ENCODE assay signal across 22 cellular contexts in genomic region chr15:73568881-73569280, GRCh38.
DNase-seq lines count a peak whose midpoint lies in the region; ATAC-seq and TF ChIP-seq lines count a peak whose summit lies in the region.
"Had no signal": no experiment of that assay in that cellular context is flagged by ENCODE, and none has a peak within 500 bp of the region (broad histone marks: within the 10 kb centered on the region; RNA-seq: fewer than 3 reads in every experiment).

No MANE protein-coding gene starts in this region.

- DNase-seq in T-helper 1 cell (no peak), chondrocyte (ENCODE audit: low spot score) (no peak), myocyte (ENCODE audit: low read depth) (peak; percentile 27), SK-N-DZ (ENCODE audit: low spot score) (no peak), NCI-H1694 (lab: John Stamatoyannopoulos, UW) (no peak), GM13977 (ENCODE audit: low spot score) (no peak)
- DNase-seq: 8988T, ACHN, Calu3, HCEC 1CT, Kasumi-1, MG63, NCI-H1105 treated with DMSO at 0.1 percent for 48 hours, NCI-H146, NCI-H2029, NCI-H446 treated with DMSO at 0.1 percent for 48 hours, NCI-H526, RPMI8226, SHP77 had no signal

- in situ Hi-C loops in GM13977 (cut with MboI; ENCODE audit: low pct_unique_long_range_greater_than_20kb, low sequenced_read_pairs, unreplicated experiment) = loop anchor here (25.0 kb wide), 1 partner anchor 118 kb away; the partner anchor contains the start of gene CD276

- H3K36me3 Mint-ChIP-seq in T-helper 1 cell treated with Interleukin-12 subunit alpha and Interleukin-12 subunit beta and Interleukin-4 antibody, amounts not matched to agents 30 μg/mL and 1 μg/mL, for 36 hours (ENCODE audit: low read depth) = peaks cover 51% of the 10 kb centered on the region
- H3K36me3 Mint-ChIP-seq in chondrocyte (ENCODE audit: low read depth) = peaks cover 38% of the 10 kb centered on the region

- no peaks in the 10 kb centered on the region for H3K27me3 Mint-ChIP-seq in T-helper 1 cell treated with Interleukin-12 subunit alpha and Interleukin-12 subunit beta and Interleukin-4 antibody, amounts not matched to agents 30 μg/mL and 1 μg/mL, for 36 hours (ENCODE audit: low read depth)
- H3K27me3 Mint-ChIP-seq in chondrocyte (ENCODE audit: low read depth) = no peaks in the 10 kb centered on the region

- peaks cover 52% of the 10 kb centered on the region for H3K4me1 Mint-ChIP-seq in T-helper 1 cell treated with Interleukin-12 subunit alpha and Interleukin-12 subunit beta and Interleukin-4 antibody, amounts not matched to agents 30 μg/mL and 1 μg/mL, for 36 hours (ENCODE audit: low read depth)
- H3K4me1 Mint-ChIP-seq in chondrocyte (ENCODE audit: low read depth) = peaks cover 20% of the 10 kb centered on the region

- H3K9me3 Mint-ChIP-seq in T-helper 1 cell treated with Interleukin-12 subunit alpha and Interleukin-12 subunit beta and Interleukin-4 antibody, amounts not matched to agents 30 μg/mL and 1 μg/mL, for 36 hours = no peaks in the 10 kb centered on the region
- no peaks in the 10 kb centered on the region for H3K9me3 Mint-ChIP-seq in chondrocyte (ENCODE audit: low read depth)

- TF ChIP-seq CTCF in chondrocyte (IDR thresholded peaks at IDR 0.05) (no peak), GM13977 (IDR thresholded peaks at IDR 0.05; ENCODE audit: extremely low read depth, insufficient read depth, missing control alignments) (no peak)

- peak overlapping the region; percentile 63 for H3K4me3 Mint-ChIP-seq in T-helper 1 cell treated with Interleukin-12 subunit alpha and Interleukin-12 subunit beta and Interleukin-4 antibody, amounts not matched to agents 30 μg/mL and 1 μg/mL, for 36 hours
- H3K4me3 Mint-ChIP-seq in chondrocyte (ENCODE audit: unreplicated experiment) = no peak overlapping the region

- H3K27ac Mint-ChIP-seq in T-helper 1 cell treated with Interleukin-12 subunit alpha and Interleukin-12 subunit beta and Interleukin-4 antibody, amounts not matched to agents 30 μg/mL and 1 μg/mL, for 36 hours = no peak overlapping the region
- peak overlapping the region; percentile 6 for H3K27ac Mint-ChIP-seq in chondrocyte (ENCODE audit: unreplicated experiment)

- ATAC-seq in GM19035 (IDR thresholded peaks at IDR 0.05; ENCODE audit: unreplicated experiment) = no peak
- ATAC-seq: K562 had no signal
